Comparison of ENCODE assay signal across 1 cellular context in genomic region chr10:4677296-4678021, GRCh38.
TF ChIP-seq lines count a peak whose summit lies in the region.

No MANE protein-coding gene starts in this region.

TF ChIP-seq in IMR-90, 13 proteins besides CTCF, POLR2A, EP300 and RAD21:
- TF ChIP-seq USF2 (IDR thresholded peaks at IDR 0.05; ENCODE audit: low read depth, low read length) (no peak), BHLHE40 (IDR thresholded peaks at IDR 0.05; ENCODE audit: low read depth, low read length) (no peak), CEBPB (IDR thresholded peaks at IDR 0.05; ENCODE audit: low read depth, low read length) (peak; percentile 54)
